Comparison of ENCODE assay signal across 23 cellular contexts in genomic region chr7:127874951-127875608, GRCh38.
DNase-seq lines count a peak whose midpoint lies in the region; ATAC-seq and TF ChIP-seq lines count a peak whose summit lies in the region.
"Had no signal": no experiment of that assay in that cellular context is flagged by ENCODE, and none has a peak within 500 bp of the region (broad histone marks: within the 10 kb centered on the region; RNA-seq: fewer than 3 reads in every experiment).

No MANE protein-coding gene starts in this region.

- H3K27me3 Mint-ChIP-seq in activated T-helper 17 cell treated with anti-CD3 and anti-CD28 coated beads, Interleukin-2, amount 50 U/mL, for 72 hours, result no peaks in the 10 kb centered on the region
- H3K27me3 Mint-ChIP-seq: activated naive CD8-positive, alpha-beta T cell treated with anti-CD3 and anti-CD28 coated beads, Interleukin-2, amount 10 ng/mL, durations not matched to agents 7 days and 5 days; T-cell had no signal

- peaks cover 10% of the 10 kb centered on the region for H3K36me3 Mint-ChIP-seq in activated T-helper 17 cell treated with anti-CD3 and anti-CD28 coated beads, Interleukin-2, amount 50 U/mL, for 72 hours (ENCODE audit: low read depth)

- peak overlapping the region; percentile 23 for H3K27ac Mint-ChIP-seq in activated T-helper 17 cell treated with anti-CD3 and anti-CD28 coated beads, Interleukin-2, amount 50 U/mL, for 72 hours
- H3K27ac Mint-ChIP-seq: activated naive CD8-positive, alpha-beta T cell treated with anti-CD3 and anti-CD28 coated beads, Interleukin-2, amount 10 ng/mL, durations not matched to agents 7 days and 5 days; activated T-helper 2 cell treated with anti-CD3 and anti-CD28 coated beads, Interferon-gamma antibody, Interleukin-2, Interleukin-4, amounts not matched to agents 10 μg/mL and 5 μg/mL and 100 μg/mL, durations not matched to agents 14 hours and 24 hours and 36 hours; nephron progenitor cell; T-cell had no signal

- no peak for ATAC-seq in activated T-helper 17 cell treated with anti-CD3 and anti-CD28 coated beads, Interleukin-2, amount 50 U/mL, for 72 hours (replicated peaks)
- no peak for ATAC-seq in GM21423 (IDR thresholded peaks at IDR 0.05; ENCODE audit: unreplicated experiment)
- no peak for ATAC-seq in activated CD4-positive, CD25-positive, alpha-beta regulatory T cell treated with anti-CD3 and anti-CD28 coated beads, Interleukin-2, amount 50 U/mL, for 24 hours
- ATAC-seq: lower lobe of right lung, Panc1, T-cell had no signal

- no peaks in the 10 kb centered on the region for H3K9me3 Mint-ChIP-seq in activated T-helper 17 cell treated with anti-CD3 and anti-CD28 coated beads, Interleukin-2, amount 50 U/mL, for 72 hours
- H3K9me3 Mint-ChIP-seq: activated naive CD8-positive, alpha-beta T cell treated with anti-CD3 and anti-CD28 coated beads, Interleukin-2, amount 10 ng/mL, durations not matched to agents 7 days and 5 days; activated T-helper 2 cell treated with anti-CD3 and anti-CD28 coated beads, Interferon-gamma antibody, Interleukin-2, Interleukin-4, amounts not matched to agents 10 μg/mL and 5 μg/mL and 100 μg/mL, durations not matched to agents 14 hours and 24 hours and 36 hours; nephron progenitor cell; T-cell had no signal

- TF ChIP-seq CTCF in fibroblast of mammary gland (conservative IDR thresholded peaks at IDR 0.05; ENCODE audit: control insufficient read depth, insufficient read depth, low read depth, low read length), result no peak

- DNase-seq in AG08396 (ENCODE audit: low spot score) (peak; percentile 14), GM03348 (ENCODE audit: low spot score) (peak; percentile 33), fibroblast of mammary gland (ENCODE audit: low read depth) (peak; percentile 48), NCI-H526 (lab: John Stamatoyannopoulos, UW) (no peak)
- DNase-seq in effector CD4-positive, alpha-beta T cell, result no peak
- DNase-seq: activated naive CD8-positive, alpha-beta T cell treated with anti-CD3 and anti-CD28 coated beads, Interleukin-2, amount 10 ng/mL, durations not matched to agents 7 days and 5 days; colonic mucosa; KBM-7; lower lobe of right lung; NCI-H146; NCI-H510A treated with DMSO at 0.1 percent for 48 hours; nephron progenitor cell; right cardiac atrium; SIG-M5; stimulated activated CD4-positive, alpha-beta T cell treated with anti-CD3 and anti-CD28 coated beads, Interleukin-4, amount 100 ng/mL, for 24 hours; stimulated activated naive CD4-positive, alpha-beta T cell; T-cell; thyroid gland had no signal

- H3K4me3 Mint-ChIP-seq in activated T-helper 17 cell treated with anti-CD3 and anti-CD28 coated beads, Interleukin-2, amount 50 U/mL, for 72 hours, result no peak overlapping the region
- H3K4me3 Mint-ChIP-seq: activated naive CD8-positive, alpha-beta T cell treated with anti-CD3 and anti-CD28 coated beads, Interleukin-2, amount 10 ng/mL, durations not matched to agents 7 days and 5 days; nephron progenitor cell; T-cell had no signal

- peaks cover 14% of the 10 kb centered on the region for H3K4me1 Mint-ChIP-seq in activated T-helper 17 cell treated with anti-CD3 and anti-CD28 coated beads, Interleukin-2, amount 50 U/mL, for 72 hours

- H3K4me3 ChIP-seq in fibroblast of mammary gland (ENCODE audit: control insufficient read depth, low read depth, low read length), result no peak overlapping the region
- H3K4me3 ChIP-seq: colonic mucosa, lower lobe of right lung, thyroid gland had no signal

Comparison
In these comparisons a context has a peak if more than half of its experiments do, and no peak if none do; other contexts are left out.
1. DNase-seq: peak in AG08396 (single experiment), GM03348 (single experiment) and fibroblast of mammary gland (single experiment); none in effector CD4-positive, alpha-beta T cell (single experiment) and NCI-H526 (0 of 2).